ENCODE assay signal across 1 cellular context in genomic region chr2:125224830-125225229, GRCh38.
TF ChIP-seq lines count a peak whose summit lies in the region.

No MANE protein-coding gene starts in this region.

TF ChIP-seq in GM23338, 12 proteins besides CTCF, POLR2A, EP300 and RAD21 (continued from another document):
- TF ChIP-seq ZNF462 (CRISPR knock-in tag; IDR thresholded peaks at IDR 0.05) = no peak
- no peak for TF ChIP-seq NANOG (IDR thresholded peaks at IDR 0.05; ENCODE audit: borderline replicate concordance)
- no peak for TF ChIP-seq EZH2 (IDR thresholded peaks at IDR 0.05; ENCODE audit: low read depth, unreplicated experiment)
TF ChIP-seq in GM23338: peak in this region for 0.
